8 cellular contexts compared by ENCODE assay signal in the genomic region with DNA sequence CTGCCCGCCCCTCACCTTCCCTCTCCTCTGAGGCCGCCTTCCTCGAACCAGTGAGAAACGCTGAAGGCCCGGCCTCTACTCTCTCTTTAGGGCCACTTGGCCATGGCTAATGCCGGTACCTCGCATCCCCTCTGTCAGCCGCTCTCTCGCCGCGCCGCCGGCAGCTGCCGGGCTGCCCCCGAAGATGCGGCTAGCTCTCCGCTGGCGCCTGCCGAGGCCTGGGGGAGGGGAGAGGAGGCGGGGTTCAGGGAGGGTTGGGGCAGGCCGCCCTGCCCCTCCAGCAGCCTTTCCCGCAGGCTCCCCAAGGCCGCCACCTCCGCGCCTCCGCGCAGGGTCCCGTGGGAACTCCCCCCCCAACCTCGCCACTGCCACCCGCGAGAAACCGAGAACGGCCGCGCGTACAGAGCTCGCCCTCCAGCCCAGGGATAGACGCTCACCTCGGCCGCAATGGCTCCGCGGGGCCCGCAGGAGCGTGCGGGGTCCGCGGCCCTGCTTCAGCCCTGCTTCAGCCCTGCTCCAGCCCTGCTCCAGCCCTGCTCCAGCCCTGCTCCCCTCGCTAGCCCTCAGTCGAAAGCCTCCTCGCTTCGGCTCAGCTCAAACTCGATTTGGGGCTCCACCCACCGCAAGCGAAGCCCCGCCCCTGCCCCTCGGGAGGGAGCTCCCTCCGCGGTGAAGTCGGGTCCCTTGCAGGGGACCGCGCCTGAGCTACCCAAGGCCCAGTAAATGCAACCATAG. TPM values are rescaled to one million over a fixed set of nuclear protein-coding genes. Genes with fewer than 3 reads are reported as not detected.
DNase-seq lines count a peak whose midpoint lies in the region; ATAC-seq, FAIRE-seq and TF ChIP-seq lines count a peak whose summit lies in the region.

A gene with protein sequence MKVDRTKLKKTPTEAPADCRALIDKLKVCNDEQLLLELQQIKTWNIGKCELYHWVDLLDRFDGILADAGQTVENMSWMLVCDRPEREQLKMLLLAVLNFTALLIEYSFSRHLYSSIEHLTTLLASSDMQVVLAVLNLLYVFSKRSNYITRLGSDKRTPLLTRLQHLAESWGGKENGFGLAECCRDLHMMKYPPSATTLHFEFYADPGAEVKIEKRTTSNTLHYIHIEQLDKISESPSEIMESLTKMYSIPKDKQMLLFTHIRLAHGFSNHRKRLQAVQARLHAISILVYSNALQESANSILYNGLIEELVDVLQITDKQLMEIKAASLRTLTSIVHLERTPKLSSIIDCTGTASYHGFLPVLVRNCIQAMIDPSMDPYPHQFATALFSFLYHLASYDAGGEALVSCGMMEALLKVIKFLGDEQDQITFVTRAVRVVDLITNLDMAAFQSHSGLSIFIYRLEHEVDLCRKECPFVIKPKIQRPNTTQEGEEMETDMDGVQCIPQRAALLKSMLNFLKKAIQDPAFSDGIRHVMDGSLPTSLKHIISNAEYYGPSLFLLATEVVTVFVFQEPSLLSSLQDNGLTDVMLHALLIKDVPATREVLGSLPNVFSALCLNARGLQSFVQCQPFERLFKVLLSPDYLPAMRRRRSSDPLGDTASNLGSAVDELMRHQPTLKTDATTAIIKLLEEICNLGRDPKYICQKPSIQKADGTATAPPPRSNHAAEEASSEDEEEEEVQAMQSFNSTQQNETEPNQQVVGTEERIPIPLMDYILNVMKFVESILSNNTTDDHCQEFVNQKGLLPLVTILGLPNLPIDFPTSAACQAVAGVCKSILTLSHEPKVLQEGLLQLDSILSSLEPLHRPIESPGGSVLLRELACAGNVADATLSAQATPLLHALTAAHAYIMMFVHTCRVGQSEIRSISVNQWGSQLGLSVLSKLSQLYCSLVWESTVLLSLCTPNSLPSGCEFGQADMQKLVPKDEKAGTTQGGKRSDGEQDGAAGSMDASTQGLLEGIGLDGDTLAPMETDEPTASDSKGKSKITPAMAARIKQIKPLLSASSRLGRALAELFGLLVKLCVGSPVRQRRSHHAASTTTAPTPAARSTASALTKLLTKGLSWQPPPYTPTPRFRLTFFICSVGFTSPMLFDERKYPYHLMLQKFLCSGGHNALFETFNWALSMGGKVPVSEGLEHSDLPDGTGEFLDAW (N-terminal part only) (minus strand): TSS at position 569 of the 735 bp plus-strand sequence. CDS start 32,612 bp downstream, outside the sequence.

- peak within 1 kb of the TSS; percentile 40 to 78 (median 62) for H3K4me3 ChIP-seq in tibial nerve

- no peaks in the 10 kb centered on the region for H3K36me3 ChIP-seq in tibial nerve

- DNase-seq in NCI-H1417 (lab: John Stamatoyannopoulos, UW) (peak; percentile 72 to 91 (median 88)), T follicular helper cell (ENCODE audit: low read depth) (peak; percentile 70), cardiac septum (ENCODE audit: low spot score) (peak; percentile 90), pons (ENCODE audit: low spot score) (peak; percentile 63), tibial nerve (ENCODE audit: low spot score in 2 of 2) (peak; percentile 53 to 58)
- peak; percentile 87 for DNase-seq in activated naive CD8-positive, alpha-beta T cell treated with anti-CD3 and anti-CD28 coated beads, Interleukin-2, amount 50 U/mL, for 24 hours

- H3K9me3 ChIP-seq in tibial nerve = no peaks in the 10 kb centered on the region

- peaks cover 0 to 24% (median 0%) of the 10 kb centered on the region in 4 donors for H3K4me1 ChIP-seq in tibial nerve

- H3K36me3 Mint-ChIP-seq in activated naive CD8-positive, alpha-beta T cell treated with anti-CD3 and anti-CD28 coated beads, Interleukin-2, amount 50 U/mL, for 24 hours (ENCODE audit: low read depth) = peaks cover 19% of the 10 kb centered on the region

- peak in 1 of 2 donors; percentile 51 for TF ChIP-seq POLR2A in tibial nerve (IDR thresholded peaks at IDR 0.05)

- H3K4me1 Mint-ChIP-seq in activated naive CD8-positive, alpha-beta T cell treated with anti-CD3 and anti-CD28 coated beads, Interleukin-2, amount 50 U/mL, for 24 hours = peaks cover 19% of the 10 kb centered on the region

- no peak for TF ChIP-seq CTCF in tibial nerve (IDR thresholded peaks at IDR 0.05)

- no peaks in the 10 kb centered on the region for H3K9me3 Mint-ChIP-seq in activated naive CD8-positive, alpha-beta T cell treated with anti-CD3 and anti-CD28 coated beads, Interleukin-2, amount 50 U/mL, for 24 hours

- peak in 1 of 2 donors; percentile 43 for TF ChIP-seq EP300 in tibial nerve (IDR thresholded peaks at IDR 0.05)

- no peaks in the 10 kb centered on the region for H3K27me3 ChIP-seq in tibial nerve

- intact Hi-C loops in cardiac septum (cut with DNase I) = no loop called here

- 0 to 36% methylated on average over 8 to 53 of the region's 61 CpGs for WGBS in tibial nerve, 2 donors

- ATAC-seq in HG02571 (IDR thresholded peaks at IDR 0.05; ENCODE audit: unreplicated experiment) = peak; percentile 34
- peak; percentile 48 for ATAC-seq in activated naive CD8-positive, alpha-beta T cell treated with anti-CD3 and anti-CD28 coated beads, Interleukin-2, amount 50 U/mL, for 24 hours

- H3K27me3 Mint-ChIP-seq in activated naive CD8-positive, alpha-beta T cell treated with anti-CD3 and anti-CD28 coated beads, Interleukin-2, amount 50 U/mL, for 24 hours = no peaks in the 10 kb centered on the region

- peak within 1 kb of the TSS; percentile 85 for H3K27ac Mint-ChIP-seq in activated naive CD8-positive, alpha-beta T cell treated with anti-CD3 and anti-CD28 coated beads, Interleukin-2, amount 50 U/mL, for 24 hours

- H3K27ac ChIP-seq in tibial nerve = peak within 1 kb of the TSS; percentile 51 to 93 (median 90)

- FAIRE-seq in G401.6 (lab: Jason Lieb, UNC) = peak; percentile 93

- peak within 1 kb of the TSS; percentile 94 for H3K4me3 Mint-ChIP-seq in activated naive CD8-positive, alpha-beta T cell treated with anti-CD3 and anti-CD28 coated beads, Interleukin-2, amount 50 U/mL, for 24 hours

RNA-seq across cellular contexts. Expression of the gene that starts here (rescaled TPM):
- total RNA-seq in cardiac septum (177 TPM), tibial nerve (100 to 1,000 TPM; 104 to 141 (median 119) TPM)

Comparison
In these comparisons a context has a peak if more than half of its experiments do, and no peak if none do; other contexts are left out.
1. Peak in every context shown above with its lines: DNase-seq, ATAC-seq, H3K4me3 ChIP-seq and H3K27ac ChIP-seq.